In the genomic region with DNA sequence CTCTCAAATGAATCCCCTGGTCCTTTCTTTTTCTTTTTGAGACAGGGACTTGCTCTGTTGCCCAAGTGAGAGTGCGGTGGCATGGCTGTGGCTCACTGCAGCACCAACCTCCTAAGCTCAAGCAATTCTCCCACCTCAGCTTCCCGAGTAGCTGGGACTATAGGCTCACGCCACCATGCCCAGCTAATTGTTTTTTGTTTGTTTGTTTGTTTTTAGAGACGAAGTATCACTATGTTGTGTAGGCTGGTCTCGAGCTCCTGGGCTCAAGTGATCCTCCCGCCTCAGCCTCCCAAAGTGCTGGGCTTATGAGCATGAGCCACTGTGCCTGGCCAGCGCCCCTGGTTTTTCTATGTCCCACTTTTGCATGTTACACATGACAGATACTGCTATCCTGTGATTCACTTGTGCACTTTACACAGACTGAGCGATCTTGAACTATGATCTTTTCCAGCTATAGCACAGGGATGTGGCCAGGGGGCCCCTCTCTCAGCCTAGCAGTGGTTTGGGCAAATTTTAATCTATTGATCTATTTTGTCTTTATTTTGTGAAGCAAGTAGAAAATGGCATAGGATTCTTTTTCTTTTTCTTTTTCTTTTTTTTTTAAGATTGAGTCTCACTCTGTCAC, we compare ENCODE assay signal across 15 cellular contexts. TPM values are rescaled to one million over a fixed set of nuclear protein-coding genes. Genes with fewer than 3 reads are reported as not detected.
DNase-seq lines count a peak whose midpoint lies in the region; ATAC-seq, FAIRE-seq and TF ChIP-seq lines count a peak whose summit lies in the region.
"Had no signal": no experiment of that assay in that cellular context is flagged by ENCODE, and none has a peak within 500 bp of the region (broad histone marks: within the 10 kb centered on the region; RNA-seq: fewer than 3 reads in every experiment).

No MANE protein-coding gene starts in this region.

- POLR2A ChIA-PET in activated CD4-positive, alpha-beta memory T cell treated with anti-CD3 and anti-CD28 coated beads for 36 hours (lab: Charles Lee), result no interaction called here

- no peak overlapping the region for H3K27ac Mint-ChIP-seq in chondrocyte (ENCODE audit: unreplicated experiment)
- no peak overlapping the region for H3K27ac Mint-ChIP-seq in activated CD4-positive, alpha-beta memory T cell treated with anti-CD3 and anti-CD28 coated beads for 36 hours
- H3K27ac Mint-ChIP-seq: CD14-positive monocyte; CD8-positive, alpha-beta memory T cell had no signal

- TF ChIP-seq CTCF in chondrocyte (IDR thresholded peaks at IDR 0.05) (no peak), kidney (IDR thresholded peaks at IDR 0.05; ENCODE audit: borderline replicate concordance, extremely low read depth, insufficient read depth) (no peak)

- peak; percentile 33 for DNase-seq in chondrocyte (ENCODE audit: low spot score)
- DNase-seq in kidney, result peak; percentile 36
- DNase-seq in substantia nigra (lab: John Stamatoyannopoulos, UW), result no peak
- no peak for DNase-seq in NK-92 (lab: John Stamatoyannopoulos, UW; ENCODE audit: unreplicated experiment)
- DNase-seq in activated CD4-positive, alpha-beta memory T cell treated with anti-CD3 and anti-CD28 coated beads for 36 hours, result no peak
- no peak for DNase-seq in CD1c-positive myeloid dendritic cell (ENCODE audit: extremely low spot score)
- DNase-seq: Caco-2; CD8-positive, alpha-beta memory T cell had no signal

- H3K36me3 ChIP-seq in KOPT-K1 (ENCODE audit: insufficient read depth, low read length), result no peaks in the 10 kb centered on the region
- no peaks in the 10 kb centered on the region for H3K36me3 ChIP-seq in kidney (ENCODE audit: control insufficient read depth in 1 of 2, insufficient read depth in 2 of 2, low read length in 2 of 2)

- H3K27ac ChIP-seq in KOPT-K1 (ENCODE audit: low read depth, low read length, poor library complexity, severe bottlenecking) (peak overlapping the region; percentile 60), kidney (ENCODE audit: low read depth in 2 of 2, low read length in 2 of 2) (no peak overlapping the region), substantia nigra (ENCODE audit: low read depth, low read length, poor library complexity, severe bottlenecking) (peak overlapping the region; percentile 33)

- H3K27me3 Mint-ChIP-seq in chondrocyte (ENCODE audit: low read depth), result no peaks in the 10 kb centered on the region
- peaks cover 1% of the 10 kb centered on the region for H3K27me3 Mint-ChIP-seq in activated CD4-positive, alpha-beta memory T cell treated with anti-CD3 and anti-CD28 coated beads for 36 hours

- no peak overlapping the region for H3K4me3 Mint-ChIP-seq in chondrocyte (ENCODE audit: unreplicated experiment)
- no peak overlapping the region for H3K4me3 Mint-ChIP-seq in activated CD4-positive, alpha-beta memory T cell treated with anti-CD3 and anti-CD28 coated beads for 36 hours
- H3K4me3 Mint-ChIP-seq: CD14-positive monocyte; CD8-positive, alpha-beta memory T cell had no signal

- no peak overlapping the region for H3K9ac ChIP-seq in kidney (ENCODE audit: low read length in 2 of 2)

- no peaks in the 10 kb centered on the region for H3K36me3 Mint-ChIP-seq in chondrocyte (ENCODE audit: low read depth)
- peaks cover 2% of the 10 kb centered on the region for H3K36me3 Mint-ChIP-seq in activated CD4-positive, alpha-beta memory T cell treated with anti-CD3 and anti-CD28 coated beads for 36 hours
- H3K36me3 Mint-ChIP-seq: CD14-positive monocyte had no signal

- intact Hi-C loops in kidney (cut with DNase I), result no loop called here
- intact Hi-C loops in activated CD4-positive, alpha-beta memory T cell treated with anti-CD3 and anti-CD28 coated beads for 36 hours (cut with micrococcal nuclease), result loop anchor here (10.0 kb wide), 1 partner anchor 223 kb away; no protein-coding TSS in a partner anchor

- H3K4me1 ChIP-seq in kidney (ENCODE audit: control insufficient read depth in 1 of 2, insufficient read depth in 1 of 2, low read depth in 1 of 2, low read length in 2 of 2), result peaks cover 0 to 2% of the 10 kb centered on the region in 2 donors
- H3K4me1 ChIP-seq: Caco-2 had no signal

- no peak for FAIRE-seq in kidney (lab: Jason Lieb, UNC)
- FAIRE-seq: A549 had no signal

- H3K9me3 ChIP-seq in KOPT-K1 (ENCODE audit: insufficient read depth, low read length, poor library complexity, severe bottlenecking) (peaks cover 4% of the 10 kb centered on the region), kidney (ENCODE audit: control insufficient read depth in 1 of 2, low read length in 2 of 2) (peaks cover under 1 to 5% of the 10 kb centered on the region in 2 donors)

- no peak for ATAC-seq in HG03045 (IDR thresholded peaks at IDR 0.05; ENCODE audit: unreplicated experiment)
- ATAC-seq: A549 had no signal

- CTCF ChIA-PET in activated CD4-positive, alpha-beta memory T cell treated with anti-CD3 and anti-CD28 coated beads for 36 hours (lab: Charles Lee), result interaction anchor here (1.5 to 1.8 kb wide), 2 partner anchors 22 to 131 kb away, joined by 4 to 6 read pairs; no protein-coding TSS in a partner anchor

- no peak overlapping the region for H3K4me3 ChIP-seq in kidney (ENCODE audit: low read length in 2 of 2)
- H3K4me3 ChIP-seq: A549 had no signal

- peaks cover 16% of the 10 kb centered on the region for H3K4me1 Mint-ChIP-seq in chondrocyte (ENCODE audit: low read depth)
- peaks cover 6% of the 10 kb centered on the region for H3K4me1 Mint-ChIP-seq in activated CD4-positive, alpha-beta memory T cell treated with anti-CD3 and anti-CD28 coated beads for 36 hours (ENCODE audit: low read depth)
- H3K4me1 Mint-ChIP-seq: CD14-positive monocyte had no signal

- no peaks in the 10 kb centered on the region for H3K9me3 Mint-ChIP-seq in chondrocyte (ENCODE audit: low read depth)
- H3K9me3 Mint-ChIP-seq in activated CD4-positive, alpha-beta memory T cell treated with anti-CD3 and anti-CD28 coated beads for 36 hours, result peaks cover 6% of the 10 kb centered on the region

RNA-seq across cellular contexts. Expression of a gene that starts 31.3 kb away (rescaled TPM):
- 2.7 to 3.4 TPM in 2 of 3 replicates, not detected in the other for total RNA-seq in chondrocyte
- total RNA-seq in kidney, result 19.4 TPM
- 7.3 TPM for polyA plus RNA-seq in kidney (ENCODE audit: insufficient read depth, low read depth, low replicate concordance)
- total RNA-seq in activated CD4-positive, alpha-beta memory T cell treated with anti-CD3 and anti-CD28 coated beads for 36 hours, result 10 to 100 TPM; 18.3 to 18.8 TPM

RNA-seq across cellular contexts. Expression of a gene that starts 42.7 kb away (rescaled TPM):
- total RNA-seq in chondrocyte (not detected in 3 replicates), kidney (4.2 TPM)
- 10.3 TPM for polyA plus RNA-seq in kidney (ENCODE audit: insufficient read depth, low read depth, low replicate concordance)
- total RNA-seq in activated CD4-positive, alpha-beta memory T cell treated with anti-CD3 and anti-CD28 coated beads for 36 hours, result under 1 TPM in 1 of 2 experiments, not detected in 1; 0.22 TPM
- total RNA-seq: CD8-positive, alpha-beta memory T cell; Daoy had no signal
- polyA plus RNA-seq: AG04450; BJ; CD14-positive monocyte; CD8-positive, alpha-beta memory T cell had no signal

Comparison
In these comparisons a context has a peak if more than half of its experiments do, and no peak if none do; other contexts are left out.
1. H3K27ac ChIP-seq: peak in KOPT-K1 (single experiment) and substantia nigra (single experiment); none in kidney (0 of 2).
2. DNase-seq: peak in chondrocyte (single experiment) and kidney (single experiment); none in substantia nigra (0 of 49), NK-92 (single experiment), activated CD4-positive, alpha-beta memory T cell treated with anti-CD3 and anti-CD28 coated beads for 36 hours (single experiment) and CD1c-positive myeloid dendritic cell (single experiment).